ENCODE assay signal across 4 cellular contexts in the genomic region with DNA sequence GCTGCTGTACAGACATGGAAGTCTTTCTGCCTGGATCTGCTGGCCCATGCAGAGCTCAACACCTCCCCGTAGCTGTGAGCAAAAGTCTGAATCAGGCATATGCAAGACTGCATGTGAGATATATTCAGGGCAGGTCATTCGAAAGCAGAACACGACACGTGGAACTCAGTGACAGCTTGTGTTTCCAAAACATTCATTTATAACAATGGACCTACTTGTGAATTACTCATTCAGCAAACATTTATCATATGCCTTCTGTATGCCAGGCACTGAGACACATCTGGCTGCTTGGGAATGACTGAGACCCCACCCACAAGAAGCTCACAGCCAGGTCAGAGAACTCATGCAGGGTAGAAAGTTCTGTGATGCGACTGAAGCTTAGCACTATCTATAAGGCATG. TPM values are rescaled to one million over a fixed set of nuclear protein-coding genes. Genes with fewer than 3 reads are reported as not detected.
"Had no signal": no experiment of that assay in that cellular context is flagged by ENCODE, and none has a peak within 500 bp of the region (broad histone marks: within the 10 kb centered on the region; RNA-seq: fewer than 3 reads in every experiment).

No MANE protein-coding gene starts in this region.

RNA-seq across cellular contexts. Expression of a gene that starts 46.2 kb away (rescaled TPM):
- total RNA-seq: GM23338, H1, HT-29 had no signal
- polyA plus RNA-seq: GM23338, IgD-negative memory B cell had no signal
